ENCODE assay signal across 15 cellular contexts in genomic region chr2:72539145-72539552, GRCh38.
DNase-seq lines count a peak whose midpoint lies in the region; ATAC-seq and TF ChIP-seq lines count a peak whose summit lies in the region.
"Had no signal": no experiment of that assay in that cellular context is flagged by ENCODE, and none has a peak within 500 bp of the region (broad histone marks: within the 10 kb centered on the region; RNA-seq: fewer than 3 reads in every experiment).

No MANE protein-coding gene starts in this region.

- H3K4me1 Mint-ChIP-seq in activated naive CD4-positive, alpha-beta T cell treated with anti-CD3 and anti-CD28 coated beads for 36 hours (ENCODE audit: low read depth) = no peaks in the 10 kb centered on the region
- H3K4me1 Mint-ChIP-seq: activated CD4-positive, alpha-beta T cell treated with anti-CD3 and anti-CD28 coated beads, Interleukin-2, amount 10 ng/mL, durations not matched to agents 7 days and 5 days; activated T-helper 17 cell treated with anti-CD3 and anti-CD28 coated beads, Interleukin-2, amount 50 U/mL, for 72 hours; natural killer cell had no signal

- H3K36me3 Mint-ChIP-seq in activated naive CD4-positive, alpha-beta T cell treated with anti-CD3 and anti-CD28 coated beads for 36 hours (ENCODE audit: low read depth) = peaks cover 10% of the 10 kb centered on the region
- H3K36me3 Mint-ChIP-seq: natural killer cell had no signal

- no peaks in the 10 kb centered on the region for H3K27me3 Mint-ChIP-seq in activated naive CD4-positive, alpha-beta T cell treated with anti-CD3 and anti-CD28 coated beads for 36 hours (ENCODE audit: low read depth)
- H3K27me3 Mint-ChIP-seq: activated CD4-positive, alpha-beta T cell treated with anti-CD3 and anti-CD28 coated beads, Interleukin-2, amount 10 ng/mL, durations not matched to agents 7 days and 5 days; activated T-helper 17 cell treated with anti-CD3 and anti-CD28 coated beads, Interleukin-2, amount 50 U/mL, for 72 hours had no signal

- no peak overlapping the region for H3K4me3 Mint-ChIP-seq in activated naive CD4-positive, alpha-beta T cell treated with anti-CD3 and anti-CD28 coated beads for 36 hours
- H3K4me3 Mint-ChIP-seq: activated CD4-positive, alpha-beta T cell treated with anti-CD3 and anti-CD28 coated beads, Interleukin-2, amount 10 ng/mL, durations not matched to agents 7 days and 5 days; activated T-helper 17 cell treated with anti-CD3 and anti-CD28 coated beads, Interleukin-2, amount 50 U/mL, for 72 hours; natural killer cell had no signal

- no peaks in the 10 kb centered on the region for H3K9me3 Mint-ChIP-seq in activated naive CD4-positive, alpha-beta T cell treated with anti-CD3 and anti-CD28 coated beads for 36 hours
- H3K9me3 Mint-ChIP-seq: activated CD4-positive, alpha-beta T cell treated with anti-CD3 and anti-CD28 coated beads, Interleukin-2, amount 10 ng/mL, durations not matched to agents 7 days and 5 days had no signal

- CTCF ChIA-PET in activated naive CD4-positive, alpha-beta T cell treated with anti-CD3 and anti-CD28 coated beads for 36 hours (lab: Charles Lee) = no interaction called here

- intact Hi-C loops in activated naive CD4-positive, alpha-beta T cell treated with anti-CD3 and anti-CD28 coated beads for 36 hours (cut with micrococcal nuclease) = no loop called here

- no peak for TF ChIP-seq CTCF in foreskin fibroblast (IDR thresholded peaks at IDR 0.05; ENCODE audit: low read depth, low read length)

- peak; percentile 91 for ATAC-seq in SK-N-SH treated with all-trans-retinoic acid at 6 μM for 48 hours
- ATAC-seq: activated T-helper 17 cell treated with anti-CD3 and anti-CD28 coated beads, Interleukin-2, amount 50 U/mL, for 72 hours; natural killer cell had no signal

- no peak overlapping the region for H3K27ac Mint-ChIP-seq in activated naive CD4-positive, alpha-beta T cell treated with anti-CD3 and anti-CD28 coated beads for 36 hours
- H3K27ac Mint-ChIP-seq: activated CD4-positive, alpha-beta T cell treated with anti-CD3 and anti-CD28 coated beads, Interleukin-2, amount 10 ng/mL, durations not matched to agents 7 days and 5 days; activated T-helper 17 cell treated with anti-CD3 and anti-CD28 coated beads, Interleukin-2, amount 50 U/mL, for 72 hours; natural killer cell had no signal

- H3K4me3 ChIP-seq in foreskin fibroblast (ENCODE audit: low read depth in 1 of 2, low read length in 2 of 2) = no peak overlapping the region
- H3K4me3 ChIP-seq: esophagus muscularis mucosa, upper lobe of left lung had no signal

- DNase-seq in NCI-H2227 treated with DMSO at 0.1 percent for 48 hours (lab: John Stamatoyannopoulos, UW) (peak; percentile 5), NCI-H2227 (lab: John Stamatoyannopoulos, UW; ENCODE audit: unreplicated experiment) (no peak), foreskin fibroblast (peak; percentile 72 to 83), smooth muscle cell of the brain vasculature (ENCODE audit: low read depth, low spot score) (peak; percentile 93), NCI-H524 (lab: John Stamatoyannopoulos, UW) (no peak), SK-N-DZ (ENCODE audit: low spot score) (no peak)
- no peak for DNase-seq in activated naive CD4-positive, alpha-beta T cell treated with anti-CD3 and anti-CD28 coated beads for 36 hours
- DNase-seq: activated CD4-positive, alpha-beta T cell treated with anti-CD3 and anti-CD28 coated beads, Interleukin-2, amount 10 ng/mL, durations not matched to agents 7 days and 5 days; DMS 273 treated with DMSO at 0.1 percent for 48 hours; natural killer cell; NCI-H187 had no signal

TF ChIP-seq in SK-N-SH treated with all-trans-retinoic acid at 6 μM for 48 hours, 23 proteins besides CTCF, POLR2A, EP300 and RAD21 (continues in another document):
- TF ChIP-seq ISL1 (CRISPR knock-in tag; IDR thresholded peaks at IDR 0.05) (peak; percentile 53; the same call in 1 of the 2 replicates), PPARA (CRISPR knock-in tag; IDR thresholded peaks at IDR 0.05; ENCODE audit: borderline replicate concordance) (no peak), TCF4 (CRISPR knock-in tag; IDR thresholded peaks at IDR 0.05; ENCODE audit: borderline replicate concordance) (no peak; the same call in 1 of the 2 replicates), TSHZ2 (CRISPR knock-in tag; IDR thresholded peaks at IDR 0.05) (no peak), RARB (CRISPR knock-in tag; IDR thresholded peaks at IDR 0.05) (no peak), ZFP30 (CRISPR knock-in tag; IDR thresholded peaks at IDR 0.05) (no peak), GLIS3 (CRISPR knock-in tag; IDR thresholded peaks at IDR 0.05) (0 out of 2 replicates have a peak, but pooled peaks have one; percentile 50), ESRRG (CRISPR knock-in tag; IDR thresholded peaks at IDR 0.05) (no peak), CREB5 (CRISPR knock-in tag; IDR thresholded peaks at IDR 0.05; ENCODE audit: low read depth) (no peak), ZNF565 (CRISPR knock-in tag; conservative IDR thresholded peaks at IDR 0.05; ENCODE audit: low read depth) (no peak), ZC3H10 (CRISPR knock-in tag; IDR thresholded peaks at IDR 0.05) (no peak), ZNF70 (CRISPR knock-in tag; IDR thresholded peaks at IDR 0.05) (no peak), CSDC2 (CRISPR knock-in tag; IDR thresholded peaks at IDR 0.05) (no peak), ZFP3 (CRISPR knock-in tag; IDR thresholded peaks at IDR 0.05) (0 out of 2 replicates have a peak, but pooled peaks have one; percentile 13), POU6F1 (CRISPR knock-in tag; IDR thresholded peaks at IDR 0.05; ENCODE audit: borderline replicate concordance, low read depth) (no peak), BACH2 (CRISPR knock-in tag; IDR thresholded peaks at IDR 0.05; ENCODE audit: borderline replicate concordance) (no peak), ARNTL (CRISPR knock-in tag; IDR thresholded peaks at IDR 0.05; ENCODE audit: borderline replicate concordance, low read depth) (no peak), CSRNP3 (CRISPR knock-in tag; IDR thresholded peaks at IDR 0.05) (no peak), SNAI2 (CRISPR knock-in tag; IDR thresholded peaks at IDR 0.05) (no peak), OSR1 (CRISPR knock-in tag; IDR thresholded peaks at IDR 0.05) (no peak)

Comparison
In these comparisons a context has a peak if more than half of its experiments do, and no peak if none do; other contexts are left out.
1. DNase-seq: peak in NCI-H2227 treated with DMSO at 0.1 percent for 48 hours (single experiment), foreskin fibroblast (2 of 2) and smooth muscle cell of the brain vasculature (single experiment); none in NCI-H2227 (single experiment), activated naive CD4-positive, alpha-beta T cell treated with anti-CD3 and anti-CD28 coated beads for 36 hours (single experiment), NCI-H524 (0 of 2) and SK-N-DZ (single experiment).